In genomic region chr16:68759062-68759461, GRCh38 we compare ENCODE assay signal across 1 cellular context.
A peak's percentile ranks its signal among the peaks of the same experiment; 100 is the strongest.
TF ChIP-seq lines count a peak whose summit lies in the region.

No MANE protein-coding gene starts in this region.

TF ChIP-seq in GM12878, 131 proteins besides CTCF, POLR2A, EP300 and RAD21:
- TF ChIP-seq PAX8 (IDR thresholded peaks at IDR 0.05) = no peak
- TF ChIP-seq SMARCA5 (IDR thresholded peaks at IDR 0.05) = peak; percentile 45; the same call in 1 of the 2 replicates
- no peak for TF ChIP-seq PAX5 (IDR thresholded peaks at IDR 0.05; ENCODE audit: borderline replicate concordance, low read depth, low read length)
- TF ChIP-seq MXI1 (IDR thresholded peaks at IDR 0.05; ENCODE audit: low read depth, low read length) = no peak
TF ChIP-seq in GM12878: peak in this region for 1.
